12 cellular contexts compared by ENCODE assay signal in the genomic region with DNA sequence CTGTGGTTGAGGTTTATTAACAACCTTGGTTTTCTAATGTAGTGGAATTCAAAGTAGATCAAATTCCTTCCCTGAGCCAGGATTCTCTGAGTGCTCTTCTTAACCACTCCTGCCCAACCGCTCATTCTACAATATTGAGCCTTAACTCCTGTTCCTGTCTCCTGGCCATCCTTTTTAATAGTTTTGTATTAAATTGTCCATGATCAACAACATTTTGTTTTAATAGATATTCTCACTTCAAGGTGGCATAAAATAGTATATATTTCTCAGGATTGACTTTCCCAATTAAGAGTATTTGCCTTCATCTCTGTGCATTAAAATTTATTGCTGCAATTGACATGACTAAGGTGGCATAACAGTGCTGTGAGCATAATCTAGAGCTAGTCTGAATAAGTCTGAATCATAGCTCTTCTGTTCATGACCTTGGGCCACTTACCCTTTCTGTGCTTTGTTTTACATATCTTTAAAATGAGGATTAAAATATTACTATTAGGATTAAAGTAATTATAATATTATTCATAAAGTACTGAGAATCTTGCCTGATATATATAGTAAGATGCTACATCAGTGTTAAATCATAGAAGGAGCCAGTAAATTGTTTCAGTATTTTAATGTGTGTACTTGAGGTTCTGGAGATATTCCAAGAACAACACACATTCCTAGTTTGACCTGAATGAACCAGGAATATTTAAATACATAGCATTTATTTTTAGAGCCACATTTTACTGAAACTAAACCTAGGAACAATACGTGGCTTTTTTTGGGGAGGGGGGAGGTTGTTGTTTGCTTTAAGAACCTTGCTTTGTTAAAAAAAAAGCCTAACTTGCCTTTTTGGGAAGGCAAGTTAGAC.
DNase-seq lines count a peak whose midpoint lies in the region; ATAC-seq, FAIRE-seq and TF ChIP-seq lines count a peak whose summit lies in the region.
"Had no signal": no experiment of that assay in that cellular context is flagged by ENCODE, and none has a peak within 500 bp of the region (broad histone marks: within the 10 kb centered on the region; RNA-seq: fewer than 3 reads in every experiment).

No MANE protein-coding gene starts in this region.

- no peak for TF ChIP-seq CTCF in fibroblast of the aortic adventitia (IDR thresholded peaks at IDR 0.05; ENCODE audit: insufficient read depth, low read length)
- no peak for TF ChIP-seq CTCF in parathyroid adenoma (IDR thresholded peaks at IDR 0.05)

- H3K36me3 ChIP-seq in parathyroid adenoma (ENCODE audit: control insufficient read depth, insufficient read depth, low read length), result no peaks in the 10 kb centered on the region
- H3K36me3 ChIP-seq: gastroesophageal sphincter, uterus had no signal

- H3K27ac ChIP-seq in parathyroid adenoma, result no peak overlapping the region
- H3K27ac ChIP-seq: gastroesophageal sphincter, uterus had no signal

- peak; percentile 93 for FAIRE-seq in RCC 7860 (lab: Jason Lieb, UNC)

- H3K4me3 ChIP-seq in fibroblast of the aortic adventitia (ENCODE audit: low read depth, low read length) (no peak overlapping the region), parathyroid adenoma (ENCODE audit: low read depth, low read length) (no peak overlapping the region)
- H3K4me3 ChIP-seq: gastroesophageal sphincter, uterus had no signal

- H3K9me3 Mint-ChIP-seq in activated T-cell treated with anti-CD3 and anti-CD28 coated beads, Interleukin-2, amount 50 U/mL, for 72 hours, result no peaks in the 10 kb centered on the region

- no peaks in the 10 kb centered on the region for H3K4me1 ChIP-seq in parathyroid adenoma
- H3K4me1 ChIP-seq: uterus had no signal

- no peaks in the 10 kb centered on the region for H3K4me1 Mint-ChIP-seq in activated T-cell treated with anti-CD3 and anti-CD28 coated beads, Interleukin-2, amount 50 U/mL, for 72 hours (ENCODE audit: low read depth)

- no peaks in the 10 kb centered on the region for H3K9me3 ChIP-seq in parathyroid adenoma (ENCODE audit: control insufficient read depth, low read length)
- H3K9me3 ChIP-seq: gastroesophageal sphincter, uterus had no signal

- H3K27ac Mint-ChIP-seq in activated T-cell treated with anti-CD3 and anti-CD28 coated beads, Interleukin-2, amount 50 U/mL, for 72 hours, result no peak overlapping the region
- H3K27ac Mint-ChIP-seq: natural killer cell treated with Interleukin-12 subunit alpha and Interleukin-12 subunit beta and Interleukin-15 and Interleukin-18, amount 100 ng/mL, for 72 hours had no signal

- no peaks in the 10 kb centered on the region for H3K27me3 Mint-ChIP-seq in activated T-cell treated with anti-CD3 and anti-CD28 coated beads, Interleukin-2, amount 50 U/mL, for 72 hours (ENCODE audit: low read depth)
- H3K27me3 Mint-ChIP-seq: natural killer cell treated with Interleukin-12 subunit alpha and Interleukin-12 subunit beta and Interleukin-15 and Interleukin-18, amount 100 ng/mL, for 72 hours had no signal

- ATAC-seq in GM18867 (IDR thresholded peaks at IDR 0.05; ENCODE audit: unreplicated experiment), result no peak
- no peak for ATAC-seq in activated T-cell treated with anti-CD3 and anti-CD28 coated beads, Interleukin-2, amount 50 U/mL, for 72 hours (replicated peaks in 1 of 2)
- ATAC-seq: gastroesophageal sphincter; natural killer cell treated with Interleukin-12 subunit alpha and Interleukin-12 subunit beta and Interleukin-15 and Interleukin-18, amount 100 ng/mL, for 72 hours had no signal

- peak overlapping the region; percentile 31 for H3K4me2 ChIP-seq in parathyroid adenoma (ENCODE audit: low read length)

- no peaks in the 10 kb centered on the region for H3K36me3 Mint-ChIP-seq in activated T-cell treated with anti-CD3 and anti-CD28 coated beads, Interleukin-2, amount 50 U/mL, for 72 hours (ENCODE audit: insufficient read depth in 2 of 2)

- H3K4me3 Mint-ChIP-seq in activated T-cell treated with anti-CD3 and anti-CD28 coated beads, Interleukin-2, amount 50 U/mL, for 72 hours, result no peak overlapping the region
- H3K4me3 Mint-ChIP-seq: natural killer cell treated with Interleukin-12 subunit alpha and Interleukin-12 subunit beta and Interleukin-15 and Interleukin-18, amount 100 ng/mL, for 72 hours had no signal

- no peaks in the 10 kb centered on the region for H3K27me3 ChIP-seq in parathyroid adenoma (ENCODE audit: control insufficient read depth, insufficient read depth, low read length)
- H3K27me3 ChIP-seq: gastroesophageal sphincter, uterus had no signal

- DNase-seq in H4 (ENCODE audit: low spot score) (peak; percentile 3), RCC 7860 (ENCODE audit: low spot score) (peak; percentile 63), fibroblast of the aortic adventitia (ENCODE audit: low read depth) (peak; percentile 58), NCI-H187 (lab: John Stamatoyannopoulos, UW) (no peak), NK-92 (lab: John Stamatoyannopoulos, UW; ENCODE audit: unreplicated experiment) (no peak)
- no peak for DNase-seq in activated T-cell treated with anti-CD3 and anti-CD28 coated beads, Interleukin-2, amount 50 U/mL, for 72 hours
- DNase-seq: NCI-H1930, uterus had no signal

- H2AFZ ChIP-seq in parathyroid adenoma, result no peak overlapping the region

- no peak overlapping the region for H3K9ac ChIP-seq in parathyroid adenoma

- no peaks in the 10 kb centered on the region for H3K79me2 ChIP-seq in parathyroid adenoma

Comparison
In these comparisons a context has a peak if more than half of its experiments do, and no peak if none do; other contexts are left out.
1. DNase-seq: peak in H4 (single experiment), RCC 7860 (single experiment) and fibroblast of the aortic adventitia (single experiment); none in NCI-H187 (0 of 2), NK-92 (single experiment) and activated T-cell treated with anti-CD3 and anti-CD28 coated beads, Interleukin-2, amount 50 U/mL, for 72 hours (0 of 2).